10 cellular contexts compared by ENCODE assay signal in the genomic region with DNA sequence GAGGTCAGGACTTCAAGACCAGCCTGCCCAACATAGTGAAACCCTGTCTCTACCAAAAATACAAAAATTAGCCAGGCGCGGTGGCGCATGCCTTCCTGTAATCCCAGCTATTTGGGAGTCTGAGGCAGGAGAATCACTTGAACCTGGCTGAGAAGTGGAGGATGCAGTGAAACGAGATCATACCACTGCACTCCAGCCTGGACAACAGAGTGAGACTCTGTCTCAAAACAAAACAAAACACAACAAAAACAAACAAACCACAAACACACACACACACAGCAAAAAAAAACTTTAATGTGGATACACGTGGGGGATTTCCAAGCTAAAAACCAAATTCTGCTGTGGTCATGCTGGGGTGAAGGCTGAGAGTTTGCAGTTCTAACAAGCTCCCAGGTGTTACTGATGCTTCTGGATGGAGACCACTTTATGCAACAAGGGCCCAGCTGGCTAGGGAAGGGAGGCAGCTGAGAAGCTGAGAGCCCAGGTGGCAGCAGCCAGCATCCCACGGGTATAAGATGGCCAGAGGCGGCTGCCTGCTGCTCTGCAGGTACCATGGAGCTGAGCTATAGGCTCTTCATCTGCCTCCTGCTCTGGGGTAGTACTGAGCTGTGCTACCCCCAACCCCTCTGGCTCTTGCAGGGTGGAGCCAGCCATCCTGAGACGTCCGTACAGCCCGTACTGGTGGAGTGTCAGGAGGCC. TPM values are rescaled to one million over a fixed set of nuclear protein-coding genes. Genes with fewer than 3 reads are reported as not detected.
A peak's percentile ranks its signal among the peaks of the same experiment; 100 is the strongest.
DNase-seq lines count a peak whose midpoint lies in the region; ATAC-seq, FAIRE-seq and TF ChIP-seq lines count a peak whose summit lies in the region.
"Had no signal": no experiment of that assay in that cellular context is flagged by ENCODE, and none has a peak within 500 bp of the region (broad histone marks: within the 10 kb centered on the region; RNA-seq: fewer than 3 reads in every experiment).

A gene (plus strand): TSS at position 538 of the 699 bp plus-strand sequence. CDS start 15 bp downstream, at position 553.

- H4K20me1 ChIP-seq in K562 (replicated peaks; ENCODE audit: control insufficient read depth, insufficient read depth, low read length), result no peaks in the 10 kb centered on the region

- H3K4me2 ChIP-seq in K562 (ENCODE audit: insufficient read depth, low read length) (no peak within 1 kb of the TSS), skeletal muscle satellite cell (ENCODE audit: low read length) (no peak within 1 kb of the TSS)

- H3K79me2 ChIP-seq in K562 (ENCODE audit: control insufficient read depth, insufficient read depth, low read length), result no peaks in the 10 kb centered on the region

- no peaks in the 10 kb centered on the region for H3K36me3 ChIP-seq in K562 (ENCODE audit: control insufficient read depth, insufficient read depth, low read length)
- no peaks in the 10 kb centered on the region for H3K36me3 ChIP-seq in skeletal muscle satellite cell (ENCODE audit: insufficient read depth, low read length)
- H3K36me3 ChIP-seq: prostate gland, stomach had no signal

- CTCF ChIA-PET in K562 (lab: Yijun Ruan, JAX; ENCODE audit: low intra/inter-chr PET ratio), result no interaction called here

- WGBS in K562 (ENCODE audit: insufficient coverage, low coverage, missing lambda C conversion rate), result 33% methylated on average over 10 of the region's 10 CpGs
- WGBS in right cardiac atrium, result 89% methylated on average over 10 of the region's 10 CpGs
- WGBS in lower leg skin, 2 donors, result 79 to 88% methylated on average over 6 to 7 of the region's 10 CpGs

- TF ChIP-seq CTCF in K562 (IDR thresholded peaks at IDR 0.05 in 2 of 3, conservative IDR thresholded peaks at IDR 0.05 in 1 of 3; ENCODE audit: insufficient read depth in 2 of 3, low read depth in 1 of 3, low read length in 3 of 3) (no peak), lower leg skin (IDR thresholded peaks at IDR 0.05) (no peak)

- H3K4me3 ChIP-seq in K562, result no peak within 1 kb of the TSS
- no peak within 1 kb of the TSS for H3K4me3 ChIP-seq in skeletal muscle satellite cell (ENCODE audit: low read length)
- H3K4me3 ChIP-seq in right cardiac atrium (ENCODE audit: low read length), result no peak within 1 kb of the TSS
- no peak within 1 kb of the TSS for H3K4me3 ChIP-seq in lower leg skin (ENCODE audit: low read depth, poor library complexity, severe bottlenecking)
- H3K4me3 ChIP-seq: prostate gland, stomach had no signal

- TF ChIP-seq RAD21 in K562 (CRISPR knock-in tag; conservative IDR thresholded peaks at IDR 0.05 in 1 of 2, IDR thresholded peaks at IDR 0.05 in 1 of 2), result no peak

- DNase-seq in NCI-H510A (lab: John Stamatoyannopoulos, UW) (peak; percentile 4), NCI-H510A treated with DMSO at 0.1 percent for 48 hours (lab: John Stamatoyannopoulos, UW) (no peak), K562 (ENCODE audit: extremely low read depth in 1 of 4, low spot score in 3 of 4) (peak in 1 of 4 experiments; percentile 2), right cardiac atrium (no peak), epidermal melanocyte (ENCODE audit: insufficient read length, low spot score) (no peak), lower leg skin (ENCODE audit: low spot score in 2 of 2) (no peak)
- DNase-seq: stomach had no signal

- H3K9ac ChIP-seq in K562 (ENCODE audit: insufficient read depth in 1 of 2, low read depth in 2 of 2, low read length in 2 of 2) (peak within 1 kb of the TSS in 1 of 2 experiments; percentile 46; a peak in 2 of 4 replicates), skeletal muscle satellite cell (ENCODE audit: low read depth, low read length) (peak within 1 kb of the TSS; percentile 6)

- TF ChIP-seq POLR2A in K562 (conservative IDR thresholded peaks at IDR 0.05) (no peak), lower leg skin (IDR thresholded peaks at IDR 0.05) (no peak)

- H3K9me3 ChIP-seq in K562 (replicated peaks; ENCODE audit: control insufficient read depth, insufficient read depth, low read depth, low read length), result no peaks in the 10 kb centered on the region
- no peaks in the 10 kb centered on the region for H3K9me3 ChIP-seq in skeletal muscle satellite cell (replicated peaks; ENCODE audit: low read length)
- no peaks in the 10 kb centered on the region for H3K9me3 ChIP-seq in right cardiac atrium (ENCODE audit: control insufficient read depth, low read length)
- H3K9me3 ChIP-seq: prostate gland, stomach had no signal

- POLR2A ChIA-PET in K562 (lab: Yijun Ruan, JAX), result interaction anchor here (1.0 to 1.3 kb wide), 3 partner anchors 12 to 106 kb away, joined by 3 to 4 read pairs (median 3); no protein-coding TSS in a partner anchor

- no peak within 1 kb of the TSS for H2AFZ ChIP-seq in K562 (ENCODE audit: low read depth, low read length)

- H3K4me1 ChIP-seq in K562 (replicated peaks in 1 of 2; ENCODE audit: control insufficient read depth in 2 of 2, insufficient read depth in 2 of 2, low read length in 2 of 2) (peaks cover 4 to 9% of the 10 kb centered on the region in 2 experiments; a peak in 4 of 5 replicates), skeletal muscle satellite cell (ENCODE audit: control insufficient read depth, insufficient read depth, low read length) (peaks cover 16% of the 10 kb centered on the region), right cardiac atrium (ENCODE audit: control insufficient read depth, insufficient read depth, low read length) (no peaks in the 10 kb centered on the region)
- H3K4me1 ChIP-seq: prostate gland had no signal

- intact Hi-C loops in K562 (cut with micrococcal nuclease), result no loop called here
- intact Hi-C loops in right cardiac atrium (cut with DNase I), result no loop called here
- intact Hi-C loops in lower leg skin (cut with DNase I; ENCODE audit: low total_unique reads), result no loop called here

- no peak within 1 kb of the TSS for H3K27ac ChIP-seq in K562 (ENCODE audit: extremely low read depth, low read depth, low read length)
- H3K27ac ChIP-seq in right cardiac atrium (ENCODE audit: low read length), result no peak within 1 kb of the TSS
- H3K27ac ChIP-seq: stomach had no signal

- TF ChIP-seq EP300 in K562 (IDR thresholded peaks at IDR 0.05; ENCODE audit: low read length), result no peak

- in situ Hi-C loops in K562 (cut with MboI), result no loop called here

- BruUV-seq in K562 (replicated peaks; lab: Mats Ljungman, UMichigan), result no TSS peak

- H3K27me3 ChIP-seq in K562 (ENCODE audit: control insufficient read depth in 2 of 2, insufficient read depth in 2 of 2, low read length in 2 of 2), result peaks cover 8 to 17% of the 10 kb centered on the region in 2 experiments
- no peaks in the 10 kb centered on the region for H3K27me3 ChIP-seq in skeletal muscle satellite cell (ENCODE audit: control insufficient read depth, insufficient read depth, low read length)
- H3K27me3 ChIP-seq in right cardiac atrium (ENCODE audit: control insufficient read depth, insufficient read depth), result no peaks in the 10 kb centered on the region

- FAIRE-seq in K562 (lab: Jason Lieb, UNC), result peak; percentile 69

- H3K9me1 ChIP-seq in K562 (ENCODE audit: control insufficient read depth, insufficient read depth, low read length), result no peaks in the 10 kb centered on the region

- ATAC-seq in HG03342 (IDR thresholded peaks at IDR 0.05; ENCODE audit: unreplicated experiment) (peak; percentile 79), K562 (peak; percentile 13; the same call in 2 of the 3 replicates), right cardiac atrium (no peak)

TF ChIP-seq in K562, 482 proteins besides CTCF, POLR2A, EP300 and RAD21:
- TF ChIP-seq, protein P1, sequence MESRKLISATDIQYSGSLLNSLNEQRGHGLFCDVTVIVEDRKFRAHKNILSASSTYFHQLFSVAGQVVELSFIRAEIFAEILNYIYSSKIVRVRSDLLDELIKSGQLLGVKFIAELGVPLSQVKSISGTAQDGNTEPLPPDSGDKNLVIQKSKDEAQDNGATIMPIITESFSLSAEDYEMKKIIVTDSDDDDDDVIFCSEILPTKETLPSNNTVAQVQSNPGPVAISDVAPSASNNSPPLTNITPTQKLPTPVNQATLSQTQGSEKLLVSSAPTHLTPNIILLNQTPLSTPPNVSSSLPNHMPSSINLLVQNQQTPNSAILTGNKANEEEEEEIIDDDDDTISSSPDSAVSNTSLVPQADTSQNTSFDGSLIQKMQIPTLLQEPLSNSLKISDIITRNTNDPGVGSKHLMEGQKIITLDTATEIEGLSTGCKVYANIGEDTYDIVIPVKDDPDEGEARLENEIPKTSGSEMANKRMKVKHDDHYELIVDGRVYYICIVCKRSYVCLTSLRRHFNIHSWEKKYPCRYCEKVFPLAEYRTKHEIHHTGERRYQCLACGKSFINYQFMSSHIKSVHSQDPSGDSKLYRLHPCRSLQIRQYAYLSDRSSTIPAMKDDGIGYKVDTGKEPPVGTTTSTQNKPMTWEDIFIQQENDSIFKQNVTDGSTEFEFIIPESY (CRISPR knock-in tag; IDR thresholded peaks at IDR 0.05), result no peak
- TF ChIP-seq ZNF263 (CRISPR knock-in tag; IDR thresholded peaks at IDR 0.05; ENCODE audit: borderline replicate concordance), result peak; percentile 30; the same call in 1 of the 2 replicates
TF ChIP-seq in K562: peak in this region for 1.

RNA-seq across cellular contexts. Expression of the gene that starts here (rescaled TPM):
- total RNA-seq in K562 (2011; cell fraction: chromatin; rRNA removed; ENCODE audit: low replicate concordance), result 2.2 and 6.3 TPM in 2 replicates
- 6.0 and 6.3 TPM in 2 replicates for total RNA-seq in K562 (2011; cell fraction: nucleolus; rRNA removed)
- total RNA-seq in K562 (2011; cell fraction: nucleoplasm; rRNA removed), result 4.5 and 6.0 TPM in 2 replicates
- total RNA-seq in K562 (2014; rRNA removed) (2.5 and 3.8 TPM in 2 replicates), K562 (2014; rRNA removed; fragmentation: Illumina TruSeq; extraction: Trizol) (1.5 and 2.3 TPM in 2 replicates), K562 (2015; rRNA removed; fragmentation: Illumina TruSeq; extraction: Trizol) (2.8 and 2.9 TPM in 2 replicates), K562 (2021) (2.3 and 3.9 TPM in 2 replicates), right cardiac atrium (1 to 10 TPM in 2 of 4 donors, under 1 TPM in 1, not detected in 1; 0.50 to 2.5 (median 2.4) TPM), lower leg skin (10 to 100 TPM in 1 of 4 donors, 1 to 10 TPM in 3; 2.6 to 11.7 (median 4.0) TPM)
- polyA plus RNA-seq in K562 (2011; rRNA removed) (2.4 and 8.1 TPM in 2 replicates), K562 (2014; fragmentation: Illumina TruSeq; extraction: Trizol) (3.5 and 3.8 TPM in 2 replicates), K562 (2014; fragmentation: Nextera tagmentation; extraction: Ambion mirVana) (1 to 10 TPM; 2.0 to 2.8 TPM), K562 (2014; rRNA removed) (1.4 and 3.7 TPM in 2 replicates), right cardiac atrium (0.77 TPM)
- polyA plus RNA-seq in K562 (2011; cell fraction: cytosol; rRNA removed), result 8.3 and 10.1 TPM in 2 replicates
- 3.7 and 5.1 TPM in 2 replicates for polyA plus RNA-seq in K562 (2011; cell fraction: nucleus; rRNA removed)
- polyA plus RNA-seq in K562 (2012), result 3.5 and 13.7 TPM in 2 replicates
- polyA minus RNA-seq in K562 (2011; rRNA and poly(A)+ RNA removed), result 5.2 and 5.3 TPM in 2 replicates
- 4.2 and 12.3 TPM in 2 replicates for polyA minus RNA-seq in K562 (2011; cell fraction: cytosol; rRNA and poly(A)+ RNA removed)
- 3.1 and 3.8 TPM in 2 replicates for polyA minus RNA-seq in K562 (2011; cell fraction: nucleus; rRNA and poly(A)+ RNA removed)
- 0.25 and 0.44 TPM in 2 replicates for total RNA-seq in skeletal muscle satellite cell (2012; rRNA removed)

Comparison
In these comparisons a context has a peak if more than half of its experiments do, and no peak if none do; other contexts are left out.
1. ATAC-seq: peak in HG03342 (single experiment) and K562 (single experiment); none in right cardiac atrium (0 of 2).